In genomic region chr19:19103167-19103566, GRCh38 we compare ENCODE assay signal across 26 cellular contexts.
"Had no signal": no experiment of that assay in that cellular context is flagged by ENCODE, and none has a peak within 500 bp of the region (broad histone marks: within the 10 kb centered on the region; RNA-seq: fewer than 3 reads in every experiment).

No MANE protein-coding gene starts in this region.

- H3K27ac ChIP-seq: dorsolateral prefrontal cortex, epithelial cell of prostate, esophagus muscularis mucosa, heart right ventricle, lower lobe of right lung, neutrophil, pancreas, thoracic aorta, transverse colon had no signal

- H3K36me3 ChIP-seq: pancreas, transverse colon had no signal

- DNase-seq: cerebellar nuclear complex; cortex of kidney; dorsolateral prefrontal cortex; effector CD4-positive, alpha-beta T cell; foreskin melanocyte; glutamatergic neuron; heart right ventricle; hippocampal formation; kidney glomerular epithelial cell; left ventricle myocardium superior; lower lobe of right lung; naive thymus-derived CD8-positive, alpha-beta T cell; pancreas; stimulated activated CD4-positive, alpha-beta T cell treated with anti-CD3 and anti-CD28 coated beads, Interleukin-12 subunit alpha, Interleukin-12 subunit beta, amount 100 ng/mL, for 4 hours; stimulated activated CD4-positive, alpha-beta T cell treated with anti-CD3 and anti-CD28 coated beads, Interleukin-1b, Interleukin-23, amount 100 ng/mL, for 48 hours; stimulated activated CD4-positive, alpha-beta T cell treated with anti-CD3 and anti-CD28 coated beads, Interleukin-4, amount 100 ng/mL, for 1 hour; stimulated activated CD8-positive, alpha-beta memory T cell treated with anti-CD3 and anti-CD28 coated beads, Interleukin-4, amount 100 ng/mL, for 48 hours; stimulated activated naive CD4-positive, alpha-beta T cell; transverse colon had no signal

- H3K9me3 ChIP-seq: esophagus muscularis mucosa, heart right ventricle, lower lobe of right lung, neutrophil, pancreas, thoracic aorta, transverse colon had no signal

- H3K4me3 ChIP-seq: dorsolateral prefrontal cortex, esophagus muscularis mucosa, heart right ventricle, lower lobe of right lung, pancreas, smooth muscle cell, thoracic aorta, transverse colon had no signal

- FAIRE-seq: islet of Langerhans, pancreas had no signal

- ATAC-seq: heart right ventricle; left ventricle myocardium superior; lower lobe of right lung; naive thymus-derived CD8-positive, alpha-beta T cell; pancreas; sciatic nerve had no signal

- H3K4me2 ChIP-seq: smooth muscle cell had no signal

- H3K27me3 ChIP-seq: dorsolateral prefrontal cortex, esophagus muscularis mucosa, heart right ventricle, neutrophil, pancreas, transverse colon had no signal

- H3K4me1 ChIP-seq: lower lobe of right lung, pancreas had no signal
